In genomic region chr13:33123066-33123940, GRCh38 we compare ENCODE assay signal across 9 cellular contexts.
DNase-seq lines count a peak whose midpoint lies in the region; TF ChIP-seq lines count a peak whose summit lies in the region.
"Had no signal": no experiment of that assay in that cellular context is flagged by ENCODE, and none has a peak within 500 bp of the region (broad histone marks: within the 10 kb centered on the region; RNA-seq: fewer than 3 reads in every experiment).

No MANE protein-coding gene starts in this region.

- H3K36me3 ChIP-seq in adipocyte (ENCODE audit: control insufficient read depth, insufficient read depth, low read length, severe bottlenecking) = peaks cover 22% of the 10 kb centered on the region

- H3K27ac Mint-ChIP-seq in type B pancreatic cell = peak overlapping the region; percentile 9
- H3K27ac Mint-ChIP-seq in activated CD4-positive, alpha-beta T cell treated with anti-CD3 and anti-CD28 coated beads, Interleukin-2, amount 10 ng/mL, durations not matched to agents 7 days and 5 days = no peak overlapping the region
- H3K27ac Mint-ChIP-seq in activated naive CD4-positive, alpha-beta T cell treated with anti-CD3 and anti-CD28 coated beads, Interleukin-2, amount 10 ng/mL, durations not matched to agents 7 days and 5 days = no peak overlapping the region

- no peaks in the 10 kb centered on the region for H3K9me3 Mint-ChIP-seq in type B pancreatic cell
- H3K9me3 Mint-ChIP-seq in activated CD4-positive, alpha-beta T cell treated with anti-CD3 and anti-CD28 coated beads, Interleukin-2, amount 10 ng/mL, durations not matched to agents 7 days and 5 days = no peaks in the 10 kb centered on the region
- H3K9me3 Mint-ChIP-seq in activated naive CD4-positive, alpha-beta T cell treated with anti-CD3 and anti-CD28 coated beads, Interleukin-2, amount 10 ng/mL, durations not matched to agents 7 days and 5 days = no peaks in the 10 kb centered on the region

- peaks cover 52% of the 10 kb centered on the region for H3K4me1 Mint-ChIP-seq in type B pancreatic cell (ENCODE audit: unreplicated experiment)
- H3K4me1 Mint-ChIP-seq in activated CD4-positive, alpha-beta T cell treated with anti-CD3 and anti-CD28 coated beads, Interleukin-2, amount 10 ng/mL, durations not matched to agents 7 days and 5 days = no peaks in the 10 kb centered on the region
- H3K4me1 Mint-ChIP-seq in activated naive CD4-positive, alpha-beta T cell treated with anti-CD3 and anti-CD28 coated beads, Interleukin-2, amount 10 ng/mL, durations not matched to agents 7 days and 5 days = no peaks in the 10 kb centered on the region

- H3K4me3 ChIP-seq in adipocyte (ENCODE audit: low read length) = no peak overlapping the region

- H3K27me3 ChIP-seq in adipocyte (replicated peaks; ENCODE audit: control insufficient read depth, insufficient read depth, low read length) = no peaks in the 10 kb centered on the region

- POLR2A ChIA-PET in activated CD4-positive, alpha-beta T cell treated with anti-CD3 and anti-CD28 coated beads, Interleukin-2, amount 10 ng/mL, durations not matched to agents 7 days and 5 days (lab: Charles Lee) = no interaction called here

- peaks cover 4% of the 10 kb centered on the region for H3K36me3 Mint-ChIP-seq in type B pancreatic cell
- no peaks in the 10 kb centered on the region for H3K36me3 Mint-ChIP-seq in activated CD4-positive, alpha-beta T cell treated with anti-CD3 and anti-CD28 coated beads, Interleukin-2, amount 10 ng/mL, durations not matched to agents 7 days and 5 days (ENCODE audit: low read depth)
- H3K36me3 Mint-ChIP-seq in activated naive CD4-positive, alpha-beta T cell treated with anti-CD3 and anti-CD28 coated beads, Interleukin-2, amount 10 ng/mL, durations not matched to agents 7 days and 5 days = no peaks in the 10 kb centered on the region

- TF ChIP-seq CTCF in type B pancreatic cell (conservative IDR thresholded peaks at IDR 0.05) = no peak

- H3K27me3 Mint-ChIP-seq in type B pancreatic cell = no peaks in the 10 kb centered on the region
- H3K27me3 Mint-ChIP-seq in activated CD4-positive, alpha-beta T cell treated with anti-CD3 and anti-CD28 coated beads, Interleukin-2, amount 10 ng/mL, durations not matched to agents 7 days and 5 days = no peaks in the 10 kb centered on the region
- peaks cover 3% of the 10 kb centered on the region for H3K27me3 Mint-ChIP-seq in activated naive CD4-positive, alpha-beta T cell treated with anti-CD3 and anti-CD28 coated beads, Interleukin-2, amount 10 ng/mL, durations not matched to agents 7 days and 5 days

- no peak overlapping the region for H3K9ac ChIP-seq in adipocyte (ENCODE audit: low read length)

- peaks cover 39% of the 10 kb centered on the region for H3K4me1 ChIP-seq in adipocyte (ENCODE audit: control insufficient read depth, insufficient read depth, low read length)

- DNase-seq in NCI-H1417 (lab: John Stamatoyannopoulos, UW) (peak in 2 of 3 experiments; percentile 9 to 36), NCI-H1417 treated with DMSO at 0.1 percent for 48 hours (lab: John Stamatoyannopoulos, UW) (no peak), adipocyte (ENCODE audit: low read depth) (peak; percentile 36), iris pigment epithelial cell (ENCODE audit: low read depth) (peak; percentile 41), type B pancreatic cell (ENCODE audit: extremely low spot score, unreplicated experiment) (no peak), NCI-H1092 (lab: John Stamatoyannopoulos, UW) (no peak)
- no peak for DNase-seq in activated CD4-positive, alpha-beta T cell treated with anti-CD3 and anti-CD28 coated beads, Interleukin-2, amount 10 ng/mL, durations not matched to agents 7 days and 5 days
- DNase-seq in activated naive CD4-positive, alpha-beta T cell treated with anti-CD3 and anti-CD28 coated beads, Interleukin-2, amount 10 ng/mL, durations not matched to agents 7 days and 5 days = no peak
- DNase-seq: NCI-H1105 had no signal

- CTCF ChIA-PET in activated CD4-positive, alpha-beta T cell treated with anti-CD3 and anti-CD28 coated beads, Interleukin-2, amount 10 ng/mL, durations not matched to agents 7 days and 5 days (lab: Charles Lee) = interaction anchor here (0.5 to 1.5 kb wide), 2 partner anchors 16 to 67 kb away, joined by 3 to 4 read pairs; no protein-coding TSS in a partner anchor
- CTCF ChIA-PET in activated naive CD4-positive, alpha-beta T cell treated with anti-CD3 and anti-CD28 coated beads, Interleukin-2, amount 10 ng/mL, durations not matched to agents 7 days and 5 days (lab: Charles Lee) = no interaction called here

- H3K4me3 Mint-ChIP-seq in type B pancreatic cell = peak overlapping the region; percentile 50
- no peak overlapping the region for H3K4me3 Mint-ChIP-seq in activated CD4-positive, alpha-beta T cell treated with anti-CD3 and anti-CD28 coated beads, Interleukin-2, amount 10 ng/mL, durations not matched to agents 7 days and 5 days
- no peak overlapping the region for H3K4me3 Mint-ChIP-seq in activated naive CD4-positive, alpha-beta T cell treated with anti-CD3 and anti-CD28 coated beads, Interleukin-2, amount 10 ng/mL, durations not matched to agents 7 days and 5 days

- H3K9me3 ChIP-seq in adipocyte (ENCODE audit: control insufficient read depth, low read length) = no peaks in the 10 kb centered on the region

Comparison
In these comparisons a context has a peak if more than half of its experiments do, and no peak if none do; other contexts are left out.
1. DNase-seq: peak in NCI-H1417 (2 of 3), adipocyte (single experiment) and iris pigment epithelial cell (single experiment); none in NCI-H1417 treated with DMSO at 0.1 percent for 48 hours (single experiment), type B pancreatic cell (single experiment), activated CD4-positive, alpha-beta T cell treated with anti-CD3 and anti-CD28 coated beads, Interleukin-2, amount 10 ng/mL, durations not matched to agents 7 days and 5 days (single experiment), activated naive CD4-positive, alpha-beta T cell treated with anti-CD3 and anti-CD28 coated beads, Interleukin-2, amount 10 ng/mL, durations not matched to agents 7 days and 5 days (single experiment) and NCI-H1092 (single experiment).